In genomic region chr1:192342842-192343241, GRCh38 we compare ENCODE assay signal across 23 cellular contexts. TPM values are rescaled to one million over a fixed set of nuclear protein-coding genes. Genes with fewer than 3 reads are reported as not detected.
DNase-seq lines count a peak whose midpoint lies in the region; ATAC-seq, FAIRE-seq and TF ChIP-seq lines count a peak whose summit lies in the region.
"Had no signal": no experiment of that assay in that cellular context is flagged by ENCODE, and none has a peak within 500 bp of the region (broad histone marks: within the 10 kb centered on the region; RNA-seq: fewer than 3 reads in every experiment).

No MANE protein-coding gene starts in this region.

- CTCF ChIA-PET in A549 (lab: Yijun Ruan, JAX): no interaction called here
- CTCF ChIA-PET in IMR-90 (lab: Yijun Ruan, JAX): no interaction called here
- CTCF ChIA-PET in PC-3 (lab: Charles Lee): no interaction called here

- no peak overlapping the region for H2BK20ac ChIP-seq in IMR-90 (ENCODE audit: low read depth, low read length)

- no peaks in the 10 kb centered on the region for H3K9me3 Mint-ChIP-seq in activated T-helper 2 cell treated with anti-CD3 and anti-CD28 coated beads, Interferon-gamma antibody, Interleukin-2, Interleukin-4, amounts not matched to agents 10 μg/mL and 5 μg/mL and 100 μg/mL, durations not matched to agents 14 hours and 24 hours and 36 hours

- no peak overlapping the region for H3K27ac Mint-ChIP-seq in activated T-helper 2 cell treated with anti-CD3 and anti-CD28 coated beads, Interferon-gamma antibody, Interleukin-2, Interleukin-4, amounts not matched to agents 10 μg/mL and 5 μg/mL and 100 μg/mL, durations not matched to agents 14 hours and 24 hours and 36 hours
- H3K27ac Mint-ChIP-seq: CD4-positive, CD25-positive, alpha-beta regulatory T cell had no signal

- H4K8ac ChIP-seq in IMR-90 (ENCODE audit: low read depth in 2 of 2, low read length in 2 of 2) (no peak overlapping the region; a peak in 1 of 4 replicates), mesendoderm (ENCODE audit: low read depth, low read length) (no peak overlapping the region)

- H4K20me1 ChIP-seq in IMR-90 (ENCODE audit: insufficient read depth, low read length): no peaks in the 10 kb centered on the region
- H4K20me1 ChIP-seq in PC-3 (ENCODE audit: low read length): no peaks in the 10 kb centered on the region

- H3K9me2 ChIP-seq in PC-3 (replicated peaks; ENCODE audit: low read length): no peaks in the 10 kb centered on the region

- in situ Hi-C loops in IMR-90 (cut with MboI; ENCODE audit: low sequenced_read_pairs): no loop called here

- DNase-seq in A549 (ENCODE audit: low read depth in 1 of 2, low spot score in 1 of 2) (no peak), IMR-90 (no peak), PC-3 (no peak), mesendoderm (peak; percentile 22), putamen (ENCODE audit: low spot score) (no peak), NCI-H82 (lab: John Stamatoyannopoulos, UW) (no peak)
- no peak for DNase-seq in activated T-helper 2 cell treated with anti-CD3 and anti-CD28 coated beads, Interferon-gamma antibody, Interleukin-2, Interleukin-4, amounts not matched to agents 10 μg/mL and 5 μg/mL and 100 μg/mL, durations not matched to agents 14 hours and 24 hours and 36 hours (ENCODE audit: low spot score)
- DNase-seq: BE2C; CD4-positive, CD25-positive, alpha-beta regulatory T cell; COR-L47; GDM1; GOT3; Kasumi-1; NCI-H1105 treated with DMSO at 0.1 percent for 48 hours; NCI-H1694; NCI-H2081 treated with DMSO at 0.1 percent for 48 hours; NCI-H2227 treated with DMSO at 0.1 percent for 48 hours; NCI-H510A treated with DMSO at 0.1 percent for 48 hours; NCI-H774; SW 1271 had no signal

- ATAC-seq in A549: no peak
- no peak for ATAC-seq in IMR-90 (ENCODE audit: low read depth)
- ATAC-seq in PC-3: no peak
- ATAC-seq in HG02759 (IDR thresholded peaks at IDR 0.05; ENCODE audit: unreplicated experiment): no peak
- ATAC-seq: HepG2 had no signal

- H4K5ac ChIP-seq in IMR-90 (ENCODE audit: low read depth, low read length): no peak overlapping the region
- no peak overlapping the region for H4K5ac ChIP-seq in mesendoderm (ENCODE audit: low read length)

- no peak overlapping the region for H3K4me2 ChIP-seq in A549
- peak overlapping the region; percentile 67; the same call in 1 of the 2 replicates for H3K4me2 ChIP-seq in IMR-90 (ENCODE audit: low read depth, low read length)
- no peak overlapping the region for H3K4me2 ChIP-seq in PC-3 (ENCODE audit: low read length)
- H3K4me2 ChIP-seq in mesendoderm (ENCODE audit: low read length): no peak overlapping the region

- no peak overlapping the region for H2AK5ac ChIP-seq in IMR-90 (ENCODE audit: low read depth, low read length)
- no peak overlapping the region for H2AK5ac ChIP-seq in mesendoderm (ENCODE audit: low read length)

- H3K36me3 Mint-ChIP-seq in activated T-helper 2 cell treated with anti-CD3 and anti-CD28 coated beads, Interferon-gamma antibody, Interleukin-2, Interleukin-4, amounts not matched to agents 10 μg/mL and 5 μg/mL and 100 μg/mL, durations not matched to agents 14 hours and 24 hours and 36 hours (ENCODE audit: low read depth): no peaks in the 10 kb centered on the region
- H3K36me3 Mint-ChIP-seq: CD4-positive, CD25-positive, alpha-beta regulatory T cell had no signal

- no peak overlapping the region for H3K56ac ChIP-seq in IMR-90 (ENCODE audit: extremely low read depth, insufficient read depth, low read length)
- H3K56ac ChIP-seq in mesendoderm (ENCODE audit: low read length): no peak overlapping the region

- no peak for TF ChIP-seq POLR2A in A549 (IDR thresholded peaks at IDR 0.05; ENCODE audit: low read length)
- TF ChIP-seq POLR2A in IMR-90 (IDR thresholded peaks at IDR 0.05; ENCODE audit: low read depth, low read length): no peak

- TF ChIP-seq EP300 in A549 (IDR thresholded peaks at IDR 0.05): no peak

- H3K18ac ChIP-seq in IMR-90 (ENCODE audit: low read depth, low read length): no peak overlapping the region
- no peak overlapping the region for H3K18ac ChIP-seq in mesendoderm (ENCODE audit: low read length)

- H3K4me3 Mint-ChIP-seq in activated T-helper 2 cell treated with anti-CD3 and anti-CD28 coated beads, Interferon-gamma antibody, Interleukin-2, Interleukin-4, amounts not matched to agents 10 μg/mL and 5 μg/mL and 100 μg/mL, durations not matched to agents 14 hours and 24 hours and 36 hours (ENCODE audit: low read depth): no peak overlapping the region
- H3K4me3 Mint-ChIP-seq: CD4-positive, CD25-positive, alpha-beta regulatory T cell had no signal

- H3K4me3 ChIP-seq in A549: no peak overlapping the region
- no peak overlapping the region for H3K4me3 ChIP-seq in IMR-90 (ENCODE audit: insufficient read depth, low read depth, low read length)
- no peak overlapping the region for H3K4me3 ChIP-seq in PC-3 (ENCODE audit: low read length)
- no peak overlapping the region for H3K4me3 ChIP-seq in mesendoderm (ENCODE audit: low read length)

- H3K9me3 ChIP-seq in A549 (no peaks in the 10 kb centered on the region), IMR-90 (ENCODE audit: control insufficient read depth, insufficient read depth, low read length) (no peaks in the 10 kb centered on the region), PC-3 (ENCODE audit: low read length) (no peaks in the 10 kb centered on the region)
- H3K9me3 ChIP-seq: BE2C had no signal

- H3K4me1 Mint-ChIP-seq in activated T-helper 2 cell treated with anti-CD3 and anti-CD28 coated beads, Interferon-gamma antibody, Interleukin-2, Interleukin-4, amounts not matched to agents 10 μg/mL and 5 μg/mL and 100 μg/mL, durations not matched to agents 14 hours and 24 hours and 36 hours (ENCODE audit: low read depth): no peaks in the 10 kb centered on the region
- H3K4me1 Mint-ChIP-seq: CD4-positive, CD25-positive, alpha-beta regulatory T cell had no signal

- no peak overlapping the region for H3K14ac ChIP-seq in IMR-90 (replicated peaks; ENCODE audit: low read depth, low read length)

- H3K4me1 ChIP-seq in A549 (no peaks in the 10 kb centered on the region), IMR-90 (ENCODE audit: control insufficient read depth, insufficient read depth, low read length) (no peaks in the 10 kb centered on the region), PC-3 (ENCODE audit: insufficient read depth, low read length) (no peaks in the 10 kb centered on the region), mesendoderm (ENCODE audit: control insufficient read depth, low read depth, low read length) (peaks cover 3% of the 10 kb centered on the region)
- H3K4me1 ChIP-seq: BE2C had no signal

- intact Hi-C loops in IMR-90 (cut with micrococcal nuclease): no loop called here
- intact Hi-C loops in PC-3 (cut with micrococcal nuclease): no loop called here
- intact Hi-C loops in activated T-helper 2 cell treated with anti-CD3 and anti-CD28 coated beads, Interferon-gamma antibody, Interleukin-2, Interleukin-4, amounts not matched to agents 10 μg/mL and 5 μg/mL and 100 μg/mL, durations not matched to agents 14 hours and 24 hours and 36 hours (cut with micrococcal nuclease): no loop called here

- TF ChIP-seq RAD21 in A549 (conservative IDR thresholded peaks at IDR 0.05 in 1 of 2, IDR thresholded peaks at IDR 0.05 in 1 of 2) (no peak), IMR-90 (IDR thresholded peaks at IDR 0.05; ENCODE audit: low read length) (no peak)

- H3K79me1 ChIP-seq in IMR-90 (ENCODE audit: low read depth in 1 of 2, low read length in 2 of 2): no peaks in the 10 kb centered on the region
- no peaks in the 10 kb centered on the region for H3K79me1 ChIP-seq in mesendoderm (ENCODE audit: low read length)

- TF ChIP-seq CTCF in A549 (IDR thresholded peaks at IDR 0.05) (no peak), IMR-90 (conservative IDR thresholded peaks at IDR 0.05; ENCODE audit: low read depth, low read length) (no peak), PC-3 (conservative IDR thresholded peaks at IDR 0.05; ENCODE audit: low read depth, low read length) (no peak)

- H3K4ac ChIP-seq in IMR-90 (ENCODE audit: low read depth, low read length) (no peak overlapping the region), mesendoderm (ENCODE audit: low read depth, low read length) (no peak overlapping the region)

- H2BK120ac ChIP-seq in IMR-90 (ENCODE audit: low read depth, low read length): no peak overlapping the region
- no peak overlapping the region for H2BK120ac ChIP-seq in mesendoderm (ENCODE audit: low read depth, low read length)

- H3F3A ChIP-seq in PC-3 (ENCODE audit: low read length, unreplicated experiment): no peaks in the 10 kb centered on the region

- no peaks in the 10 kb centered on the region for H3K27me3 ChIP-seq in IMR-90 (ENCODE audit: control insufficient read depth, insufficient read depth, low read length)
- peaks cover 12% of the 10 kb centered on the region; the same call in 1 of the 2 replicates for H3K27me3 ChIP-seq in PC-3 (ENCODE audit: low read length)
- no peaks in the 10 kb centered on the region for H3K27me3 ChIP-seq in mesendoderm (ENCODE audit: insufficient read depth, low read length, poor library complexity)
- H3K27me3 ChIP-seq: BE2C had no signal

- BruUV-seq in IMR-90 (replicated peaks; lab: Mats Ljungman, UMichigan) (no TSS peak), PC-3 (replicated peaks; lab: Mats Ljungman, UMichigan) (no TSS peak)

- H2BK5ac ChIP-seq in IMR-90 (ENCODE audit: low read depth, low read length, poor library complexity, severe bottlenecking): no peak overlapping the region
- no peak overlapping the region for H2BK5ac ChIP-seq in mesendoderm (ENCODE audit: low read length)

- H2BK15ac ChIP-seq in IMR-90 (ENCODE audit: low read depth, low read length) (no peak overlapping the region), mesendoderm (replicated peaks; ENCODE audit: low read depth) (no peak overlapping the region)

- H3K9ac ChIP-seq in IMR-90 (ENCODE audit: low read depth, low read length) (no peak overlapping the region), PC-3 (ENCODE audit: low read length) (no peak overlapping the region), mesendoderm (ENCODE audit: low read length) (no peak overlapping the region)

- no peak overlapping the region for H2AK9ac ChIP-seq in IMR-90 (replicated peaks; ENCODE audit: low read depth, low read length, poor library complexity)

- WGBS in A549 (ENCODE audit: missing lambda C conversion rate): 35% methylated on average over 6 of the region's 6 CpGs
- no CpG with 5 or more reads among the region's 6 CpGs for WGBS in IMR-90 (ENCODE audit: extremely low coverage in 2 of 2, insufficient read length in 1 of 2), 2 experiments
- no CpG with 5 or more reads among the region's 6 CpGs for WGBS in mesendoderm (ENCODE audit: extremely low coverage, insufficient coverage, low lambda C conversion rate)

- POLR2A ChIA-PET in A549 (lab: Yijun Ruan, JAX) (no interaction called here), IMR-90 (lab: Charles Lee; ENCODE audit: unreplicated experiment) (no interaction called here), PC-3 (lab: Charles Lee; ENCODE audit: unreplicated experiment) (no interaction called here)

- H2AFZ ChIP-seq in IMR-90 (replicated peaks; ENCODE audit: low read length, poor library complexity): no peak overlapping the region
- peak overlapping the region; percentile 57; the same call in 1 of the 2 replicates for H2AFZ ChIP-seq in PC-3 (ENCODE audit: low read length)

- H4K91ac ChIP-seq in IMR-90 (ENCODE audit: insufficient read depth, low read depth, low read length): no peak overlapping the region

- H3K27me3 Mint-ChIP-seq in activated T-helper 2 cell treated with anti-CD3 and anti-CD28 coated beads, Interferon-gamma antibody, Interleukin-2, Interleukin-4, amounts not matched to agents 10 μg/mL and 5 μg/mL and 100 μg/mL, durations not matched to agents 14 hours and 24 hours and 36 hours (ENCODE audit: low read depth): no peaks in the 10 kb centered on the region
- H3K27me3 Mint-ChIP-seq: CD4-positive, CD25-positive, alpha-beta regulatory T cell had no signal

- no peaks in the 10 kb centered on the region for H3K9me1 ChIP-seq in IMR-90 (ENCODE audit: insufficient read depth, low read length)

- no peak for FAIRE-seq in A549 (lab: Jason Lieb, UNC)
- FAIRE-seq: HepG2 had no signal

- H3K36me3 ChIP-seq in IMR-90 (ENCODE audit: control insufficient read depth, insufficient read depth, low read length) (no peaks in the 10 kb centered on the region), PC-3 (ENCODE audit: low read depth, low read length) (no peaks in the 10 kb centered on the region), mesendoderm (ENCODE audit: control insufficient read depth, insufficient read depth, low read length) (no peaks in the 10 kb centered on the region)
- H3K36me3 ChIP-seq: BE2C had no signal

- no peak overlapping the region for H3K23ac ChIP-seq in IMR-90 (ENCODE audit: low read depth, low read length)
- no peak overlapping the region for H3K23ac ChIP-seq in mesendoderm (ENCODE audit: low read length)

- dilution Hi-C loops in IMR-90 (cut with HindIII; ENCODE audit: low sequenced_read_pairs, unreplicated experiment): no loop called here

- H3K79me2 ChIP-seq in PC-3 (ENCODE audit: low read length) (no peaks in the 10 kb centered on the region), mesendoderm (ENCODE audit: control insufficient read depth, insufficient read depth, low read length) (no peaks in the 10 kb centered on the region)

- no peak overlapping the region for H3K27ac ChIP-seq in A549
- no peak overlapping the region for H3K27ac ChIP-seq in IMR-90 (ENCODE audit: insufficient read depth, low read length)
- no peak overlapping the region for H3K27ac ChIP-seq in PC-3 (ENCODE audit: low read length)
- no peak overlapping the region for H3K27ac ChIP-seq in mesendoderm (ENCODE audit: low read depth, low read length)
- H3K27ac ChIP-seq: 22Rv1 had no signal

RNA-seq across cellular contexts. Expression of gene RGS21, which starts 26.1 kb away (rescaled TPM):
- polyA plus RNA-seq in A549 (2011; rRNA removed) (not detected in 2 replicates), A549 (2017; fragmentation: RNase III; extraction: RNeasy Plus Mini Kit Qiagen cat#74134 plus additional on column Dnase treatment) (not detected in 3 replicates), IMR-90 (2012; rRNA removed) (not detected in 2 replicates)
- not detected in 2 replicates for polyA plus RNA-seq in A549 (2012; cell fraction: cytosol; rRNA removed)
- not detected in 2 replicates for polyA plus RNA-seq in A549 (2012; cell fraction: nucleus; rRNA removed)
- not detected in 2 replicates for polyA minus RNA-seq in A549 (2011; rRNA and poly(A)+ RNA removed)
- total RNA-seq in IMR-90 (2012; rRNA removed) (not detected in 2 replicates), PC-3 (2014; rRNA removed) (not detected in 2 replicates)
- not detected in 2 replicates for polyA plus RNA-seq in IMR-90 (2012; cell fraction: cytosol; rRNA removed)
- not detected in 2 replicates for polyA plus RNA-seq in IMR-90 (2012; cell fraction: nucleus; rRNA removed; ENCODE audit: low replicate concordance)
- not detected for polyA plus RNA-seq in mesendoderm (2013, experiment 1 of 2)
- polyA plus RNA-seq in mesendoderm (2013, experiment 2 of 2): 0.03 TPM
- not detected in 2 replicates for total RNA-seq in activated T-helper 2 cell treated with anti-CD3 and anti-CD28 coated beads, Interferon-gamma antibody, Interleukin-2, Interleukin-4, amounts not matched to agents 10 μg/mL and 5 μg/mL and 100 μg/mL, durations not matched to agents 14 hours and 24 hours and 36 hours
- total RNA-seq: CD4-positive, CD25-positive, alpha-beta regulatory T cell; HepG2 had no signal
- polyA plus RNA-seq: CD4-positive, CD25-positive, alpha-beta regulatory T cell; HepG2 had no signal
